In the genomic region with DNA sequence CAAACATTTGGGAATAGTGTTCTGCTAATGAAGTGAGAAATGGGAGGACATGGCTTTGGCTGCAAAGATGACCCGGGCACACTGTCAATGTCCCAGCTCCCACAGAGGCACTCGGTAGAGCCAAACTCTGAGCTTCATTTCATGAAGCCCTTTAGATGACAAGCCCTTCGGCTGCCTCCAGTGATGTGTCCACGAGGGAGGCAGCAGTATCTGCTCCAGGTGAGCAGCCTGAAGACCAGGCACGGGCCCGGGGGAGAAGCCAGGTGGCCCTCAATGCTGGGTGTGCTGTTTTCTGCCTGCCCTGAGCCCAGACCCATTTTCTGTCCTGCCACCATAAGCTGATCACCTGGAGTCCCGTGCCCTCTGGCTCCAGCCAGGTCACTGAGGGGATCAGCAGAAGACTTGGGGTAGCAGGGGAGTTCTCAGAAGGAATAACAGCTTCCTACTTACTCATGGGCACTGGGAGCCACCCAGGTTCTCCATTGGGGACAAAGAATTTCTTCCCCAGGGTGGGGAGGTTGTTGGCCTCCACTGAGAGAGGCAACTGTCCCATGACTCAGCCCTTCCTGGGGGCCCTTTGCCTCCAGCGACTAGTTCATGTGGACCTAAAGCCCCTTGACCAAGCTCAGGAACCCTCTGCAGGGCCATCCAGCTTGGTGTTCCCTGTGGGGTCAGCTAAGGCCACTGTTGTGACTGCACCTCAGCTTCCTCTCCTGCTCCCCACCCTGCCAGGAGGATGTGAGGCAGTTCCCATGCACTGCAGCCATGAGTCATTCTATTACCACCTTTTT, we compare ENCODE assay signal across 9 cellular contexts.
DNase-seq lines count a peak whose midpoint lies in the region; ATAC-seq, FAIRE-seq and TF ChIP-seq lines count a peak whose summit lies in the region.
"Had no signal": no experiment of that assay in that cellular context is flagged by ENCODE, and none has a peak within 500 bp of the region (broad histone marks: within the 10 kb centered on the region; RNA-seq: fewer than 3 reads in every experiment).

No MANE protein-coding gene starts in this region.

- no peaks in the 10 kb centered on the region for H3K4me1 ChIP-seq in HEK293 (ENCODE audit: control insufficient read depth, insufficient read depth, low read length)

- no peaks in the 10 kb centered on the region for H3K36me3 ChIP-seq in HEK293 (ENCODE audit: control insufficient read depth in 2 of 2, insufficient read depth in 1 of 2, low read length in 2 of 2)

- H3K27ac ChIP-seq in HEK293 (ENCODE audit: extremely low read depth, low read depth, low read length), result no peak overlapping the region

- TF ChIP-seq POLR2A in GM12892 (IDR thresholded peaks at IDR 0.05; ENCODE audit: low read depth, low read length), result no peak

- H3K9me3 ChIP-seq in HEK293 (ENCODE audit: control insufficient read depth, insufficient read depth, low read depth, low read length), result no peaks in the 10 kb centered on the region

- POLR2A ChIA-PET in HEK293 (lab: Yijun Ruan, JAX), result no interaction called here

- DNase-seq in RPMI7951 (ENCODE audit: low read depth) (peak; percentile 80), dermis blood vessel endothelial cell (peak; percentile 59), renal cortical epithelial cell (ENCODE audit: low read depth) (peak; percentile 64), GM12892 (ENCODE audit: insufficient read length) (no peak), NCI-H226 (no peak)
- DNase-seq: cerebellar nuclear complex, naive B cell had no signal

- FAIRE-seq in GM12892 (lab: Jason Lieb, UNC), result no peak

- no peak for ATAC-seq in HG03378 (IDR thresholded peaks at IDR 0.05; ENCODE audit: unreplicated experiment)

- H3K4me3 ChIP-seq in HEK293 (ENCODE audit: low read depth, low read length), result no peak overlapping the region

- CTCF ChIA-PET in HEK293 (lab: Yijun Ruan, JAX), result interaction anchor here (0.7 kb wide), 2 partner anchors 12 to 250 kb away, joined by 3 read pairs; no protein-coding TSS in a partner anchor

- no peak for TF ChIP-seq CTCF in HEK293 (tag by site-specific recombination; IDR thresholded peaks at IDR 0.05)

TF ChIP-seq in HEK293, 187 proteins besides CTCF, POLR2A, EP300 and RAD21:
- peak; percentile 89 for TF ChIP-seq GLIS1 (tag by site-specific recombination; IDR thresholded peaks at IDR 0.05)
- TF ChIP-seq, protein P1, sequence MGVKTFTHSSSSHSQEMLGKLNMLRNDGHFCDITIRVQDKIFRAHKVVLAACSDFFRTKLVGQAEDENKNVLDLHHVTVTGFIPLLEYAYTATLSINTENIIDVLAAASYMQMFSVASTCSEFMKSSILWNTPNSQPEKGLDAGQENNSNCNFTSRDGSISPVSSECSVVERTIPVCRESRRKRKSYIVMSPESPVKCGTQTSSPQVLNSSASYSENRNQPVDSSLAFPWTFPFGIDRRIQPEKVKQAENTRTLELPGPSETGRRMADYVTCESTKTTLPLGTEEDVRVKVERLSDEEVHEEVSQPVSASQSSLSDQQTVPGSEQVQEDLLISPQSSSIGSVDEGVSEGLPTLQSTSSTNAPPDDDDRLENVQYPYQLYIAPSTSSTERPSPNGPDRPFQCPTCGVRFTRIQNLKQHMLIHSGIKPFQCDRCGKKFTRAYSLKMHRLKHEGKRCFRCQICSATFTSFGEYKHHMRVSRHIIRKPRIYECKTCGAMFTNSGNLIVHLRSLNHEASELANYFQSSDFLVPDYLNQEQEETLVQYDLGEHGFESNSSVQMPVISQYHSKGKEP (tag by site-specific recombination; IDR thresholded peaks at IDR 0.05), result no peak

Comparison
In these comparisons a context has a peak if more than half of its experiments do, and no peak if none do; other contexts are left out.
1. DNase-seq: peak in RPMI7951 (single experiment), dermis blood vessel endothelial cell (single experiment) and renal cortical epithelial cell (single experiment); none in GM12892 (single experiment) and NCI-H226 (single experiment).